In genomic region chrX:44828008-44828605, GRCh38 we compare ENCODE assay signal across 15 cellular contexts. TPM values are rescaled to one million over a fixed set of nuclear protein-coding genes. Genes with fewer than 3 reads are reported as not detected.
DNase-seq lines count a peak whose midpoint lies in the region; ATAC-seq and TF ChIP-seq lines count a peak whose summit lies in the region.
"Had no signal": no experiment of that assay in that cellular context is flagged by ENCODE, and none has a peak within 500 bp of the region (broad histone marks: within the 10 kb centered on the region; RNA-seq: fewer than 3 reads in every experiment).

No MANE protein-coding gene starts in this region.

- no peaks in the 10 kb centered on the region for H3K36me3 ChIP-seq in brain microvascular endothelial cell (replicated peaks)
- H3K36me3 ChIP-seq: pancreas, upper lobe of right lung had no signal

- ATAC-seq in HG03025 (IDR thresholded peaks at IDR 0.05; ENCODE audit: low FRiP score, unreplicated experiment) (no peak), GM21619 (IDR thresholded peaks at IDR 0.05; ENCODE audit: unreplicated experiment) (no peak), HG03520 (IDR thresholded peaks at IDR 0.05; ENCODE audit: unreplicated experiment) (no peak)
- ATAC-seq: pancreas, upper lobe of right lung had no signal

- TF ChIP-seq CTCF in brain microvascular endothelial cell (IDR thresholded peaks at IDR 0.05; ENCODE audit: low read depth, low read length, missing control alignments): no peak

- no peak overlapping the region for H3K4me3 ChIP-seq in brain microvascular endothelial cell (ENCODE audit: low read depth, low read length)
- H3K4me3 ChIP-seq: pancreas, upper lobe of right lung had no signal

- DNase-seq in Caki2 (ENCODE audit: low read depth): peak; percentile 64
- peak; percentile 19 for DNase-seq in NCI-H1694 (lab: John Stamatoyannopoulos, UW)
- DNase-seq in brain microvascular endothelial cell: peak; percentile 80
- DNase-seq in kidney tubule cell (ENCODE audit: low spot score): peak; percentile 67
- no peak for DNase-seq in SKM-1 (lab: John Stamatoyannopoulos, UW; ENCODE audit: unreplicated experiment)
- DNase-seq: activated CD4-positive, alpha-beta T cell treated with anti-CD3 and anti-CD28 coated beads, Interleukin-2, amount 50 U/mL, for 4 hours; DMS153; endodermal cell; left cardiac atrium; pancreas; upper lobe of right lung had no signal

- no peaks in the 10 kb centered on the region for H3K27me3 ChIP-seq in brain microvascular endothelial cell (replicated peaks)
- H3K27me3 ChIP-seq: pancreas, upper lobe of right lung had no signal

- no peak overlapping the region for H3K27ac ChIP-seq in brain microvascular endothelial cell
- H3K27ac ChIP-seq: pancreas, upper lobe of right lung had no signal

- in situ Hi-C loops in Caki2 (cut with HindIII; ENCODE audit: low pct_unique_long_range_greater_than_20kb, low sequenced_read_pairs) (no loop called here), brain microvascular endothelial cell (cut with HindIII; ENCODE audit: low pct_ligation_motif_present, low sequenced_read_pairs) (no loop called here)

RNA-seq across cellular contexts. Expression of gene DUSP21, which starts 15.7 kb away (rescaled TPM):
- total RNA-seq in Caki2 (2014; rRNA removed; shearing (Covaris generic); ENCODE audit: low replicate concordance): not detected in 2 replicates
- total RNA-seq: endodermal cell, H1, left cardiac atrium, pancreas, upper lobe of right lung had no signal

RNA-seq across cellular contexts. Expression of gene KDM6A, which starts 44.9 kb away (rescaled TPM):
- 5.1 and 7.2 TPM in 2 replicates for total RNA-seq in Caki2 (2014; rRNA removed; shearing (Covaris generic); ENCODE audit: low replicate concordance)
